8 cellular contexts compared by ENCODE assay signal in genomic region chr1:227947678-227948492, GRCh38. TPM values are rescaled to one million over a fixed set of nuclear protein-coding genes. Genes with fewer than 3 reads are reported as not detected.
DNase-seq lines count a peak whose midpoint lies in the region; ATAC-seq and TF ChIP-seq lines count a peak whose summit lies in the region.

Gene WNT9A (minus strand): TSS chr1:227947932. CDS start chr1:227947887, 45 bp downstream.

- in situ Hi-C loops in mammary epithelial cell (cut with MboI; ENCODE audit: low sequenced_read_pairs in 2 of 2) = loop anchor here (5.0 to 25.0 kb wide), 3 partner anchors 183 to 461 kb away; no protein-coding TSS in a partner anchor

- H3K36me3 Mint-ChIP-seq in CD4-positive, alpha-beta memory T cell = no peaks in the 10 kb centered on the region
- H3K36me3 Mint-ChIP-seq in stimulated activated naive B cell treated with anti-CD40 and anti-IgM and Interleukin-4, amounts not matched to agents 10 μg/mL and 1 μg/mL and 100 μg/mL, for 72 hours = no peaks in the 10 kb centered on the region

- peaks cover 6% of the 10 kb centered on the region for H3K27me3 ChIP-seq in CD4-positive, alpha-beta memory T cell (ENCODE audit: insufficient read depth, low read length)
- no peaks in the 10 kb centered on the region for H3K27me3 ChIP-seq in mammary epithelial cell (ENCODE audit: insufficient read depth, low read length)

- intact Hi-C loops in CD4-positive, alpha-beta memory T cell (cut with micrococcal nuclease) = loop anchor here (1.0 kb wide), 1 partner anchor 160 kb away; no protein-coding TSS in a partner anchor
- intact Hi-C loops in mammary epithelial cell (cut with micrococcal nuclease) = loop anchor here (5.0 kb wide), 1 partner anchor 51 kb away; no protein-coding TSS in a partner anchor

- peaks cover 18% of the 10 kb centered on the region for H3K4me1 ChIP-seq in CD4-positive, alpha-beta memory T cell (ENCODE audit: insufficient read depth, low read length)
- H3K4me1 ChIP-seq in mammary epithelial cell (ENCODE audit: insufficient read depth, low read length) = peaks cover 30% of the 10 kb centered on the region

- CTCF ChIA-PET in CD4-positive, alpha-beta memory T cell (lab: Charles Lee; ENCODE audit: partially characterized antibody) = interaction anchor here (0.9 to 14.1 kb wide), 4 partner anchors 10 to 185 kb away, joined by 3 to 206 read pairs (median 8); no protein-coding TSS in a partner anchor
- CTCF ChIA-PET in mammary epithelial cell (lab: Charles Lee; ENCODE audit: low non-redundant PET) = interaction anchor here (0.6 kb wide), 1 partner anchor 42 kb away, joined by 3 read pairs; no protein-coding TSS in a partner anchor

- H3K36me3 ChIP-seq in CD4-positive, alpha-beta memory T cell (ENCODE audit: insufficient read depth, low read length) = no peaks in the 10 kb centered on the region
- H3K36me3 ChIP-seq in mammary epithelial cell (ENCODE audit: insufficient read depth, low read length) = no peaks in the 10 kb centered on the region

- H3K4me3 ChIP-seq in CD4-positive, alpha-beta memory T cell (ENCODE audit: low read length in 2 of 2) = peak within 1 kb of the TSS; percentile 29 to 43
- peak within 1 kb of the TSS; percentile 72 to 86 (median 78) for H3K4me3 ChIP-seq in mammary epithelial cell (replicated peaks in 1 of 3; ENCODE audit: insufficient read depth in 1 of 3, low read depth in 2 of 3, low read length in 3 of 3)

- H3K27ac Mint-ChIP-seq in CD4-positive, alpha-beta memory T cell = peak within 1 kb of the TSS in 2 of 7 donors; percentile 40 to 57
- no peak within 1 kb of the TSS for H3K27ac Mint-ChIP-seq in stimulated activated naive B cell treated with anti-CD40 and anti-IgM and Interleukin-4, amounts not matched to agents 10 μg/mL and 1 μg/mL and 100 μg/mL, for 72 hours

- dilution Hi-C loops in mammary epithelial cell (cut with HindIII; ENCODE audit: low sequenced_read_pairs) = loop anchor here (25.0 kb wide), 1 partner anchor 186 kb away; no protein-coding TSS in a partner anchor

- peak within 1 kb of the TSS; percentile 72 to 84 (median 78) for H3K4me3 Mint-ChIP-seq in CD4-positive, alpha-beta memory T cell
- H3K4me3 Mint-ChIP-seq in stimulated activated naive B cell treated with anti-CD40 and anti-IgM and Interleukin-4, amounts not matched to agents 10 μg/mL and 1 μg/mL and 100 μg/mL, for 72 hours = peak within 1 kb of the TSS; percentile 69 to 70

- peak within 1 kb of the TSS; percentile 72 for H2AFZ ChIP-seq in mammary epithelial cell (ENCODE audit: low read depth, low read length)

- H3K9me3 Mint-ChIP-seq in CD4-positive, alpha-beta memory T cell = no peaks in the 10 kb centered on the region
- no peaks in the 10 kb centered on the region for H3K9me3 Mint-ChIP-seq in stimulated activated naive B cell treated with anti-CD40 and anti-IgM and Interleukin-4, amounts not matched to agents 10 μg/mL and 1 μg/mL and 100 μg/mL, for 72 hours

- H3K4me2 ChIP-seq in mammary epithelial cell (ENCODE audit: insufficient read depth, low read depth, low read length) = peak within 1 kb of the TSS; percentile 90

- no peaks in the 10 kb centered on the region for H3K9me3 ChIP-seq in CD4-positive, alpha-beta memory T cell (ENCODE audit: control insufficient read depth in 1 of 2, low read length in 2 of 2)
- no peaks in the 10 kb centered on the region for H3K9me3 ChIP-seq in mammary epithelial cell (replicated peaks; ENCODE audit: insufficient read depth, low read length)

- peaks cover 55% of the 10 kb centered on the region for H3K79me2 ChIP-seq in mammary epithelial cell (ENCODE audit: insufficient read depth, low read length)

- no TSS peak for BruUV-seq in mammary epithelial cell (replicated peaks; lab: Mats Ljungman, UMichigan)

- H3K27ac ChIP-seq in CD4-positive, alpha-beta memory T cell (ENCODE audit: low read depth, low read length) = no peak within 1 kb of the TSS
- H3K27ac ChIP-seq in mammary epithelial cell (ENCODE audit: insufficient read depth, low read depth, low read length) = peak within 1 kb of the TSS; percentile 29

- peak in 2 of 5 donors; percentile 13 to 26 for DNase-seq in CD4-positive, alpha-beta memory T cell
- DNase-seq in NCI-H446 (lab: John Stamatoyannopoulos, UW) (peak; percentile 4 to 67), mammary epithelial cell (peak; percentile 48), iPS-NIHi7 (ENCODE audit: extremely low spot score) (peak; percentile 93), DMS114 treated with DMSO at 0.1 percent for 48 hours (lab: John Stamatoyannopoulos, UW; ENCODE audit: unreplicated experiment) (no peak), superior temporal gyrus (ENCODE audit: extremely low spot score) (no peak)
- no peak for DNase-seq in stimulated activated naive B cell treated with anti-CD40 and anti-IgM and Interleukin-4, amounts not matched to agents 10 μg/mL and 1 μg/mL and 100 μg/mL, for 72 hours

- H3K27me3 Mint-ChIP-seq in CD4-positive, alpha-beta memory T cell = peaks cover 3 to 11% of the 10 kb centered on the region in 2 donors
- H3K27me3 Mint-ChIP-seq in stimulated activated naive B cell treated with anti-CD40 and anti-IgM and Interleukin-4, amounts not matched to agents 10 μg/mL and 1 μg/mL and 100 μg/mL, for 72 hours = peaks cover 48 to 64% of the 10 kb centered on the region in 2 donors

- peak within 1 kb of the TSS; percentile 64 for H3K9ac ChIP-seq in mammary epithelial cell (ENCODE audit: insufficient read depth, low read length)

- WGBS in mammary epithelial cell (ENCODE audit: low coverage, missing lambda C conversion rate) = no CpG with 5 or more reads among the region's 119 CpGs

- peak; percentile 53 for ATAC-seq in GM21390 (IDR thresholded peaks at IDR 0.05; ENCODE audit: unreplicated experiment)
- ATAC-seq in stimulated activated naive B cell treated with anti-CD40 and anti-IgM and Interleukin-4, amounts not matched to agents 10 μg/mL and 1 μg/mL and 100 μg/mL, for 72 hours (replicated peaks) = peak; percentile 42 to 48

- no peaks in the 10 kb centered on the region for H4K20me1 ChIP-seq in mammary epithelial cell (ENCODE audit: insufficient read depth, low read length)

- peaks cover 2 to 14% (median 8%) of the 10 kb centered on the region in 4 donors for H3K4me1 Mint-ChIP-seq in CD4-positive, alpha-beta memory T cell
- H3K4me1 Mint-ChIP-seq in stimulated activated naive B cell treated with anti-CD40 and anti-IgM and Interleukin-4, amounts not matched to agents 10 μg/mL and 1 μg/mL and 100 μg/mL, for 72 hours = peaks cover 10 to 14% of the 10 kb centered on the region in 2 donors

- POLR2A ChIA-PET in CD4-positive, alpha-beta memory T cell (lab: Charles Lee; ENCODE audit: partially characterized antibody) = interaction anchor here (0.7 to 4.1 kb wide), 4 partner anchors 32 to 182 kb away, joined by 3 to 27 read pairs (median 4); no protein-coding TSS in a partner anchor

- TF ChIP-seq CTCF in mammary epithelial cell (conservative IDR thresholded peaks at IDR 0.05 in 1 of 2, IDR thresholded peaks at IDR 0.05 in 1 of 2; ENCODE audit: extremely low read depth in 1 of 2, insufficient read depth in 1 of 2, low read depth in 1 of 2, low read length in 2 of 2) = no peak

RNA-seq across cellular contexts. Expression of gene WNT9A, which starts in this region (rescaled TPM):
- total RNA-seq in CD4-positive, alpha-beta memory T cell = under 1 TPM; 0.08 to 0.15 TPM
- under 1 TPM in 1 of 2 donors, not detected in 1; 0.08 TPM for polyA plus RNA-seq in CD4-positive, alpha-beta memory T cell
- total RNA-seq in mammary epithelial cell = 1 to 10 TPM; 7.1 to 7.2 TPM
- 15.4 TPM for polyA plus RNA-seq in mammary epithelial cell
- 19.7 TPM for polyA minus RNA-seq in mammary epithelial cell

Comparison
In these comparisons a context has a peak if more than half of its experiments do, and no peak if none do; other contexts are left out.
1. RNA of gene WNT9A (total RNA-seq): 7.1 to 7.2 TPM in mammary epithelial cell; 0.08 to 0.15 TPM in CD4-positive, alpha-beta memory T cell; every median in the first group is over 4 times any median in the second.
2. RNA of gene WNT9A (polyA plus RNA-seq): 15.4 TPM in mammary epithelial cell (single experiment); 0.08 TPM in CD4-positive, alpha-beta memory T cell; every median in the first group is over 10 times any median in the second.
3. DNase-seq: peak in NCI-H446 (2 of 2), mammary epithelial cell (single experiment) and iPS-NIHi7 (single experiment); none in stimulated activated naive B cell treated with anti-CD40 and anti-IgM and Interleukin-4, amounts not matched to agents 10 μg/mL and 1 μg/mL and 100 μg/mL, for 72 hours (single experiment), DMS114 treated with DMSO at 0.1 percent for 48 hours (single experiment) and superior temporal gyrus (single experiment).